Comparison of ENCODE assay signal across 34 cellular contexts in the genomic region with DNA sequence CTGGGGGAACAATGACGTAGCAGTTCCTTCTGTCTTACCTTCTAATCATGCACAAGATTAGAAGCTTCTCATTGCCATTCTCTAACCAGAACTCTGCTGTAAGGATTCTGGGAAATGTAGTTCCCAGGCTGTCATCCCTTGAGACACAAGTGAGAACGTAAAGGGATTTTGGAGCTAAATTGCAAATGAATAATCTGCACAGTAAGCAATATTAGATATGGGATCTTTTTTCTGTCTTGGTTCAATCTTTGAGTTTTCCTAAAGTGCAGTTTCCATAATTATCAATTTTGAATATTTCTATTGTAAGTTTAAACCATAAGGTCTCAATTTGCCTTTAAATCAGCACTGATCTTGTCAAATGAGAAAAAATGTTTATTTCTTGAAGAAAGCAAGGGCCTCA.
"Had no signal": no experiment of that assay in that cellular context is flagged by ENCODE, and none has a peak within 500 bp of the region (broad histone marks: within the 10 kb centered on the region; RNA-seq: fewer than 3 reads in every experiment).

No MANE protein-coding gene starts in this region.

- H3K4me3 Mint-ChIP-seq: immature natural killer cell; mesothelial cell of epicardium; naive B cell; natural killer cell; nephron progenitor cell; neural progenitor cell; stimulated activated memory B cell treated with anti-CD40 and anti-IgM and Interleukin-4, amounts not matched to agents 10 μg/mL and 1 μg/mL and 100 μg/mL, for 72 hours; stimulated activated naive CD8-positive, alpha-beta T cell treated with anti-CD3 and anti-CD28 coated beads, Interleukin-15, amount 100 ng/mL, for 72 hours; type B pancreatic cell had no signal

- H3K9ac ChIP-seq: neural progenitor cell had no signal

- H3K4me1 ChIP-seq: left lung, lower lobe of right lung, neural progenitor cell, prostate gland, sigmoid colon, spleen, tibial nerve, uterus had no signal

- H3K27me3 ChIP-seq: left lung, neural progenitor cell, neutrophil, ovary, sigmoid colon, spleen, tibial nerve, uterus had no signal

- ATAC-seq: left colon; left lung; lower lobe of right lung; natural killer cell; right cardiac atrium; stimulated activated memory B cell treated with anti-CD40 and anti-IgM and Interleukin-4, amounts not matched to agents 10 μg/mL and 1 μg/mL and 100 μg/mL, for 72 hours; stimulated activated naive CD8-positive, alpha-beta T cell treated with anti-CD3 and anti-CD28 coated beads, Interleukin-15, amount 100 ng/mL, for 72 hours had no signal

- H3K27me3 Mint-ChIP-seq: naive B cell; stimulated activated memory B cell treated with anti-CD40 and anti-IgM and Interleukin-4, amounts not matched to agents 10 μg/mL and 1 μg/mL and 100 μg/mL, for 72 hours; stimulated activated naive CD8-positive, alpha-beta T cell treated with anti-CD3 and anti-CD28 coated beads, Interleukin-15, amount 100 ng/mL, for 72 hours; type B pancreatic cell had no signal

- FAIRE-seq: islet of Langerhans, kidney, small intestine had no signal

- H3K27ac ChIP-seq: left lung, lower lobe of right lung, neural progenitor cell, neutrophil, ovary, prostate gland, sigmoid colon, spleen, tibial nerve, uterus had no signal

- H2AFZ ChIP-seq: neural progenitor cell had no signal

- H3K27ac Mint-ChIP-seq: immature natural killer cell; mesothelial cell of epicardium; natural killer cell; nephron progenitor cell; neural progenitor cell; stimulated activated memory B cell treated with anti-CD40 and anti-IgM and Interleukin-4, amounts not matched to agents 10 μg/mL and 1 μg/mL and 100 μg/mL, for 72 hours; stimulated activated naive CD8-positive, alpha-beta T cell treated with anti-CD3 and anti-CD28 coated beads, Interleukin-15, amount 100 ng/mL, for 72 hours; type B pancreatic cell had no signal

- DNase-seq: hippocampal formation; immature natural killer cell; kidney; left colon; left lung; lower lobe of right lung; mammary epithelial cell; mesenchymal stem cell; naive B cell; natural killer cell; nephron progenitor cell; occipital lobe; ovary; posterior cingulate gyrus; retina; right cardiac atrium; sigmoid colon; small intestine; spleen; stimulated activated CD4-positive, alpha-beta T cell treated with anti-CD3 and anti-CD28 coated beads, Interleukin-2, amount 100 ng/mL, for 48 hours; stimulated activated CD4-positive, alpha-beta T cell treated with anti-CD3 and anti-CD28 coated beads, Interleukin-4, amount 100 ng/mL, for 4 hours; stimulated activated CD8-positive, alpha-beta memory T cell treated with anti-CD3 and anti-CD28 coated beads, Interleukin-4, amount 100 ng/mL, for 48 hours; stimulated activated naive CD4-positive, alpha-beta T cell treated with Interleukin-2 at 50 U/mL for 16 hours; stimulated activated naive CD8-positive, alpha-beta T cell treated with anti-CD3 and anti-CD28 coated beads, Interleukin-15, amount 100 ng/mL, for 72 hours; substantia nigra; uterus had no signal

- H3K9me3 ChIP-seq: left lung, lower lobe of right lung, neutrophil, ovary, prostate gland, sigmoid colon, spleen, tibial nerve, uterus had no signal

- H3K4me3 ChIP-seq: left lung, lower lobe of right lung, neural progenitor cell, ovary, prostate gland, sigmoid colon, spleen, tibial nerve, uterus had no signal

- H3K36me3 Mint-ChIP-seq: immature natural killer cell; mesothelial cell of epicardium; naive B cell; natural killer cell; neural progenitor cell; stimulated activated memory B cell treated with anti-CD40 and anti-IgM and Interleukin-4, amounts not matched to agents 10 μg/mL and 1 μg/mL and 100 μg/mL, for 72 hours; type B pancreatic cell had no signal

- H3K4me1 Mint-ChIP-seq: immature natural killer cell; mesothelial cell of epicardium; naive B cell; natural killer cell; nephron progenitor cell; neural progenitor cell; stimulated activated memory B cell treated with anti-CD40 and anti-IgM and Interleukin-4, amounts not matched to agents 10 μg/mL and 1 μg/mL and 100 μg/mL, for 72 hours; stimulated activated naive CD8-positive, alpha-beta T cell treated with anti-CD3 and anti-CD28 coated beads, Interleukin-15, amount 100 ng/mL, for 72 hours had no signal

- H3K36me3 ChIP-seq: left lung, lower lobe of right lung, neural progenitor cell, neutrophil, ovary, prostate gland, sigmoid colon, spleen, tibial nerve, uterus had no signal

- H3K4me2 ChIP-seq: neural progenitor cell had no signal

- H3K9me3 Mint-ChIP-seq: mesothelial cell of epicardium; nephron progenitor cell; neural progenitor cell; stimulated activated memory B cell treated with anti-CD40 and anti-IgM and Interleukin-4, amounts not matched to agents 10 μg/mL and 1 μg/mL and 100 μg/mL, for 72 hours; stimulated activated naive CD8-positive, alpha-beta T cell treated with anti-CD3 and anti-CD28 coated beads, Interleukin-15, amount 100 ng/mL, for 72 hours; type B pancreatic cell had no signal
